ENCODE assay signal across 8 cellular contexts in the genomic region with DNA sequence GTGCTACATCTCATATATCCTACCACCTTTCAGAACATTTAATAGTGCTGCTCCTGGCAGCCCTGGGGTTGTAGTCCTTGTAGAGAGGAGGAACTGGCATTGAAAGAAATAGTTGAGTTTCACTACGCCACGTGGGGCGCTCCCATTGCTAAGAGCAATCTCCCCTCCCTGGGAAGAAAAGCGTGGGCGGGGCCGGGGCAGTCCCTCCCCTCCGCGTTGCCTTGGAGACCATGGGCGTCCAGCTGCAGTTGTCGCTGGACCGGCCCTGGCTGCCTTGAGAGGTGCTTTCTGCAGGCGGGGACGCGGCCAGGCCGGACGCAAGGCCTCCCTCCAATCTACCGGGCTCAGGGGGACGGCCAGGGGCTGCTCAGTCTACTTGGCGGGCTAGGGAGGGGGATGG. TPM values are rescaled to one million over a fixed set of nuclear protein-coding genes. Genes with fewer than 3 reads are reported as not detected.
A peak's percentile ranks its signal among the peaks of the same experiment; 100 is the strongest.
DNase-seq lines count a peak whose midpoint lies in the region; ATAC-seq and TF ChIP-seq lines count a peak whose summit lies in the region.

No MANE protein-coding gene starts in this region.

- TF ChIP-seq POLR2A in prostate gland (IDR thresholded peaks at IDR 0.05) = no peak

- POLR2A ChIA-PET in WTC11 (lab: Charles Lee) = interaction anchor here (1.4 kb wide), 1 partner anchor 10 kb away, joined by 3 read pairs; no protein-coding TSS in a partner anchor

- CTCF ChIA-PET in WTC11 (lab: Charles Lee) = interaction anchor here (0.6 to 1.5 kb wide), 9 partner anchors 8 to 450 kb away, joined by 3 to 5 read pairs (median 3); a partner anchor contains a TSS

- ATAC-seq in WTC11 (peak; percentile 96), left cardiac atrium (peak; percentile 84 to 96)

- no peak overlapping the region for H3K27ac ChIP-seq in prostate gland

- peak overlapping the region; percentile 62 for H3K4me3 Mint-ChIP-seq in WTC11

- H3K4me1 ChIP-seq in prostate gland (replicated peaks) = no peaks in the 10 kb centered on the region

- peak overlapping the region; percentile 7 to 12 for H3K4me3 ChIP-seq in prostate gland

- H3K9me3 ChIP-seq in prostate gland = no peaks in the 10 kb centered on the region

- H3K9me3 Mint-ChIP-seq in WTC11 = peaks cover 18% of the 10 kb centered on the region

- peaks cover 0 to 4% of the 10 kb centered on the region in 2 donors for H3K36me3 ChIP-seq in prostate gland

- peak overlapping the region; percentile 93 for H3K27ac Mint-ChIP-seq in WTC11

- H3K27me3 ChIP-seq in prostate gland (replicated peaks; ENCODE audit: insufficient read depth) = no peaks in the 10 kb centered on the region

- H3K27me3 Mint-ChIP-seq in WTC11 (ENCODE audit: low read depth) = no peaks in the 10 kb centered on the region; the same call in none of the 2 replicates

- intact Hi-C loops in left cardiac atrium (cut with DNase I) (no loop called here), prostate gland (cut with DNase I) (no loop called here)

- no peak for TF ChIP-seq CTCF in WTC11 (IDR thresholded peaks at IDR 0.05)
- TF ChIP-seq CTCF in prostate gland (IDR thresholded peaks at IDR 0.05) = peak in 1 of 4 experiments; percentile 14

- DNase-seq in C1 segment of cervical spinal cord (lab: John Stamatoyannopoulos, UW) (peak in 8 of 14 donors; percentile 9 to 42 (median 28)), WTC11 (ENCODE audit: low spot score) (peak; percentile 99), left cardiac atrium (peak; percentile 81), prostate gland (ENCODE audit: low spot score) (peak; percentile 87), OCI-M2 (lab: John Stamatoyannopoulos, UW; ENCODE audit: unreplicated experiment) (no peak), germinal center (ENCODE audit: low spot score) (no peak), NCI-H128 (lab: John Stamatoyannopoulos, UW; ENCODE audit: unreplicated experiment) (no peak)
- DNase-seq in NK-92 treated with Interleukin-12 subunit alpha and Interleukin-12 subunit beta, amount 100 ng/mL, for 24 hours (lab: John Stamatoyannopoulos, UW) = no peak

- peaks cover 3% of the 10 kb centered on the region for H3K36me3 Mint-ChIP-seq in WTC11

- H3K4me1 Mint-ChIP-seq in WTC11 = peaks cover 15% of the 10 kb centered on the region

- 4% methylated on average over 19 of the region's 19 CpGs for WGBS in prostate gland

TF ChIP-seq in WTC11, 78 proteins besides CTCF, POLR2A, EP300 and RAD21:
- no peak for TF ChIP-seq JUN (CRISPR knock-in tag; IDR thresholded peaks at IDR 0.05)
- TF ChIP-seq, protein P1, sequence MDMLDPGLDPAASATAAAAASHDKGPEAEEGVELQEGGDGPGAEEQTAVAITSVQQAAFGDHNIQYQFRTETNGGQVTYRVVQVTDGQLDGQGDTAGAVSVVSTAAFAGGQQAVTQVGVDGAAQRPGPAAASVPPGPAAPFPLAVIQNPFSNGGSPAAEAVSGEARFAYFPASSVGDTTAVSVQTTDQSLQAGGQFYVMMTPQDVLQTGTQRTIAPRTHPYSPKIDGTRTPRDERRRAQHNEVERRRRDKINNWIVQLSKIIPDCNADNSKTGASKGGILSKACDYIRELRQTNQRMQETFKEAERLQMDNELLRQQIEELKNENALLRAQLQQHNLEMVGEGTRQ (CRISPR knock-in tag; IDR thresholded peaks at IDR 0.05) = peak; percentile 77
- TF ChIP-seq, protein P2, sequence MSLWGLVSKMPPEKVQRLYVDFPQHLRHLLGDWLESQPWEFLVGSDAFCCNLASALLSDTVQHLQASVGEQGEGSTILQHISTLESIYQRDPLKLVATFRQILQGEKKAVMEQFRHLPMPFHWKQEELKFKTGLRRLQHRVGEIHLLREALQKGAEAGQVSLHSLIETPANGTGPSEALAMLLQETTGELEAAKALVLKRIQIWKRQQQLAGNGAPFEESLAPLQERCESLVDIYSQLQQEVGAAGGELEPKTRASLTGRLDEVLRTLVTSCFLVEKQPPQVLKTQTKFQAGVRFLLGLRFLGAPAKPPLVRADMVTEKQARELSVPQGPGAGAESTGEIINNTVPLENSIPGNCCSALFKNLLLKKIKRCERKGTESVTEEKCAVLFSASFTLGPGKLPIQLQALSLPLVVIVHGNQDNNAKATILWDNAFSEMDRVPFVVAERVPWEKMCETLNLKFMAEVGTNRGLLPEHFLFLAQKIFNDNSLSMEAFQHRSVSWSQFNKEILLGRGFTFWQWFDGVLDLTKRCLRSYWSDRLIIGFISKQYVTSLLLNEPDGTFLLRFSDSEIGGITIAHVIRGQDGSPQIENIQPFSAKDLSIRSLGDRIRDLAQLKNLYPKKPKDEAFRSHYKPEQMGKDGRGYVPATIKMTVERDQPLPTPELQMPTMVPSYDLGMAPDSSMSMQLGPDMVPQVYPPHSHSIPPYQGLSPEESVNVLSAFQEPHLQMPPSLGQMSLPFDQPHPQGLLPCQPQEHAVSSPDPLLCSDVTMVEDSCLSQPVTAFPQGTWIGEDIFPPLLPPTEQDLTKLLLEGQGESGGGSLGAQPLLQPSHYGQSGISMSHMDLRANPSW (CRISPR knock-in tag; conservative IDR thresholded peaks at IDR 0.05; ENCODE audit: low read depth) = no peak
- TF ChIP-seq, protein P3, sequence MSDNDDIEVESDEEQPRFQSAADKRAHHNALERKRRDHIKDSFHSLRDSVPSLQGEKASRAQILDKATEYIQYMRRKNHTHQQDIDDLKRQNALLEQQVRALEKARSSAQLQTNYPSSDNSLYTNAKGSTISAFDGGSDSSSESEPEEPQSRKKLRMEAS (CRISPR knock-in tag; IDR thresholded peaks at IDR 0.05) = peak; percentile 64; the same call in 1 of the 2 replicates
- TF ChIP-seq SP1 (CRISPR knock-in tag; conservative IDR thresholded peaks at IDR 0.05) = peak; percentile 58
- TF ChIP-seq, protein P4, sequence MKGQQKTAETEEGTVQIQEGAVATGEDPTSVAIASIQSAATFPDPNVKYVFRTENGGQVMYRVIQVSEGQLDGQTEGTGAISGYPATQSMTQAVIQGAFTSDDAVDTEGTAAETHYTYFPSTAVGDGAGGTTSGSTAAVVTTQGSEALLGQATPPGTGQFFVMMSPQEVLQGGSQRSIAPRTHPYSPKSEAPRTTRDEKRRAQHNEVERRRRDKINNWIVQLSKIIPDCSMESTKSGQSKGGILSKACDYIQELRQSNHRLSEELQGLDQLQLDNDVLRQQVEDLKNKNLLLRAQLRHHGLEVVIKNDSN (CRISPR knock-in tag; IDR thresholded peaks at IDR 0.05) = peak; percentile 80
TF ChIP-seq in WTC11: peak in this region for 4.

RNA-seq across cellular contexts. Expression of a gene that starts 0.4 kb away (rescaled TPM):
- total RNA-seq in WTC11 (2021) (5.9 to 7.4 TPM (median 6.5 TPM) in 3 replicates), left cardiac atrium (1 to 10 TPM; 1.6 to 1.9 TPM), prostate gland (10 to 100 TPM in 1 of 2 donors, 1 to 10 TPM in 1; 1.6 to 22.8 TPM)

Comparison
In these comparisons a context has a peak if more than half of its experiments do, and no peak if none do; other contexts are left out.
1. DNase-seq: peak in C1 segment of cervical spinal cord (8 of 14), WTC11 (single experiment), left cardiac atrium (single experiment) and prostate gland (single experiment); none in OCI-M2 (single experiment), NK-92 treated with Interleukin-12 subunit alpha and Interleukin-12 subunit beta, amount 100 ng/mL, for 24 hours (single experiment), germinal center (single experiment) and NCI-H128 (single experiment).